In the genomic region with DNA sequence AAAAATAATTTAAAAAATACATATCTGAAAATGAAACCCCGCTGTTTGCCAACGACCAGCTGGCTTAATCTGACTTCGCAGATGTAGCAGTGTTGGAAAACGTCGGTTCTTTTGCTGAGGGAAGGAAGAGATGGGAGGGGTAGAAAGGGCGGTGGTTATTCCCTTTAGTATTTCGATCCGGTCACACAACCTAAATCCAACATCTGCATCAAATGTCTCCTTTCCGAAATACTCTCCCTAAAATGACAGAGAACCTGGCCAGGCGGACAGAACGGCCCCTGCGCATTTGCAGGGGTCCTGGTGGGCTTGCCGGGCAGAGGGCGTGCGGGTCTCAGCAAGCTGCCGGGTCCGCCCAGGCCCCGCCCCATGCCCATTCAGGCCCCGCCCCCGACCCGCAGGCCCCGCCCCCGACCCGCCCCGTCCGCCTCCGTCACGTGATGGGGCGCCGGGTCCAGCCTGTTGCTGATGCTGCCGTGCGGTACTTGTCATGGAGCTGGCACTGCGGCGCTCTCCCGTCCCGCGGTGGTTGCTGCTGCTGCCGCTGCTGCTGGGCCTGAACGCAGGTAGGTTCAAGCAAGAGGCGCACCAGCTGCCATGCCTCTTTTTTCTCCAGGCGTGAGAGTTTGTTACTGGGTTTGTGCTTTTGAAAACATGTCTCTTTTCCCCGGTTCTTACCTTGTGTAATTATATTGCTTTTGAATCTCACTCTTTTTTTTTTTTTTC, we compare ENCODE assay signal across 8 cellular contexts. TPM values are rescaled to one million over a fixed set of nuclear protein-coding genes. Genes with fewer than 3 reads are reported as not detected.
DNase-seq lines count a peak whose midpoint lies in the region; ATAC-seq and TF ChIP-seq lines count a peak whose summit lies in the region.

A gene with protein sequence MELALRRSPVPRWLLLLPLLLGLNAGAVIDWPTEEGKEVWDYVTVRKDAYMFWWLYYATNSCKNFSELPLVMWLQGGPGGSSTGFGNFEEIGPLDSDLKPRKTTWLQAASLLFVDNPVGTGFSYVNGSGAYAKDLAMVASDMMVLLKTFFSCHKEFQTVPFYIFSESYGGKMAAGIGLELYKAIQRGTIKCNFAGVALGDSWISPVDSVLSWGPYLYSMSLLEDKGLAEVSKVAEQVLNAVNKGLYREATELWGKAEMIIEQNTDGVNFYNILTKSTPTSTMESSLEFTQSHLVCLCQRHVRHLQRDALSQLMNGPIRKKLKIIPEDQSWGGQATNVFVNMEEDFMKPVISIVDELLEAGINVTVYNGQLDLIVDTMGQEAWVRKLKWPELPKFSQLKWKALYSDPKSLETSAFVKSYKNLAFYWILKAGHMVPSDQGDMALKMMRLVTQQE (plus strand): TSS at position 459 of the 723 bp plus-strand sequence. CDS start 29 bp downstream, at position 488.

- peak within 1 kb of the TSS; percentile 91 for H3K4me3 Mint-ChIP-seq in neural crest cell

- TF ChIP-seq CTCF in RWPE2 (IDR thresholded peaks at IDR 0.05; ENCODE audit: poor library complexity, severe bottlenecking): no peak
- no peak for TF ChIP-seq CTCF in fibroblast of villous mesenchyme (IDR thresholded peaks at IDR 0.05; ENCODE audit: insufficient read depth, low read depth, low read length)
- TF ChIP-seq CTCF in neural crest cell (conservative IDR thresholded peaks at IDR 0.05): peak; percentile 5
- TF ChIP-seq CTCF in stomach (IDR thresholded peaks at IDR 0.05): no peak

- H3K9ac ChIP-seq in Karpas-422 (ENCODE audit: low read length): peak within 1 kb of the TSS; percentile 75

- peaks cover 22% of the 10 kb centered on the region for H3K27me3 Mint-ChIP-seq in neural crest cell (ENCODE audit: low read depth)

- H3K36me3 Mint-ChIP-seq in neural crest cell (ENCODE audit: low read depth): no peaks in the 10 kb centered on the region

- peak; percentile 71 for ATAC-seq in GM21737 (IDR thresholded peaks at IDR 0.05; ENCODE audit: unreplicated experiment)
- peak; percentile 80 for ATAC-seq in RWPE2 (ENCODE audit: low read depth)

- H4K20me1 ChIP-seq in Karpas-422 (ENCODE audit: insufficient read depth, low read depth, low read length): no peaks in the 10 kb centered on the region

- H3K27me3 ChIP-seq in Karpas-422 (ENCODE audit: low read length) (no peaks in the 10 kb centered on the region), RWPE2 (ENCODE audit: insufficient read depth, poor library complexity, severe bottlenecking) (no peaks in the 10 kb centered on the region), stomach (no peaks in the 10 kb centered on the region)

- H3K79me2 ChIP-seq in Karpas-422 (ENCODE audit: low read length): no peaks in the 10 kb centered on the region

- peaks cover 36% of the 10 kb centered on the region for H3K4me1 Mint-ChIP-seq in neural crest cell

- peak in 1 of 4 donors; percentile 64 for TF ChIP-seq POLR2A in stomach (IDR thresholded peaks at IDR 0.05)

- H3K9me2 ChIP-seq in Karpas-422 (replicated peaks; ENCODE audit: insufficient read depth, low read length): no peaks in the 10 kb centered on the region

- H3K27ac ChIP-seq in Karpas-422 (ENCODE audit: low read length) (no peak within 1 kb of the TSS), RWPE2 (ENCODE audit: poor library complexity, severe bottlenecking) (no peak within 1 kb of the TSS), stomach (peak within 1 kb of the TSS; percentile 48 to 84 (median 73))

- H2AFZ ChIP-seq in Karpas-422 (ENCODE audit: low read length): peak within 1 kb of the TSS; percentile 88

- WGBS in stomach, 5 donors: 0 to 1% (median 1%) methylated on average over 26 to 42 of the region's 42 CpGs

- no peaks in the 10 kb centered on the region for H3K9me3 ChIP-seq in Karpas-422 (ENCODE audit: low read length)
- H3K9me3 ChIP-seq in RWPE2 (ENCODE audit: severe bottlenecking): no peaks in the 10 kb centered on the region
- no peaks in the 10 kb centered on the region for H3K9me3 ChIP-seq in stomach

- peaks cover 2% of the 10 kb centered on the region for H3K9me3 Mint-ChIP-seq in neural crest cell

- H3K4me1 ChIP-seq in Karpas-422 (ENCODE audit: low read length) (peaks cover 21% of the 10 kb centered on the region), RWPE2 (ENCODE audit: insufficient read depth, poor library complexity, severe bottlenecking) (peaks cover 34% of the 10 kb centered on the region), stomach (peaks cover 11 to 26% (median 19%) of the 10 kb centered on the region in 4 donors)

- peak within 1 kb of the TSS; percentile 1 for H3K27ac Mint-ChIP-seq in neural crest cell (ENCODE audit: unreplicated experiment)

- H3K4me3 ChIP-seq in Karpas-422 (ENCODE audit: low read length) (peak within 1 kb of the TSS; percentile 81), RWPE2 (ENCODE audit: severe bottlenecking) (peak within 1 kb of the TSS; percentile 48), fibroblast of villous mesenchyme (ENCODE audit: low read depth, low read length) (peak within 1 kb of the TSS; percentile 81), stomach (peak within 1 kb of the TSS; percentile 55 to 66 (median 60))

- H3K36me3 ChIP-seq in Karpas-422 (ENCODE audit: insufficient read depth, low read length) (no peaks in the 10 kb centered on the region), RWPE2 (ENCODE audit: low read depth) (0 out of 2 replicates have a peak, but pooled peaks cover 5% of the 10 kb centered on the region), stomach (peaks cover 0 to 20% (median 10%) of the 10 kb centered on the region in 4 donors)

- TF ChIP-seq EP300 in stomach (IDR thresholded peaks at IDR 0.05): no peak

- intact Hi-C loops in stomach (cut with DNase I; ENCODE audit: low total_unique reads): no loop called here

- DNase-seq in DMS153 treated with DMSO at 0.1 percent for 48 hours (lab: John Stamatoyannopoulos, UW; ENCODE audit: unreplicated experiment) (peak; percentile 65), Karpas-422 (peak; percentile 90), RWPE2 (ENCODE audit: low spot score) (peak; percentile 87), fibroblast of villous mesenchyme (ENCODE audit: low read depth) (peak; percentile 77), neural crest cell (ENCODE audit: low read depth, low spot score) (peak; percentile 66), stomach (peak; percentile 87)
- peak; percentile 81 for DNase-seq in activated effector memory CD4-positive, alpha-beta T cell treated with Interleukin-2 at 50 U/mL for 16 hours

- H3K4me2 ChIP-seq in Karpas-422 (ENCODE audit: low read depth, low read length, poor library complexity, severe bottlenecking): peak within 1 kb of the TSS; percentile 87

RNA-seq across cellular contexts. Expression of the gene that starts here (rescaled TPM):
- 22.2 and 25.8 TPM in 2 replicates for total RNA-seq in Karpas-422 (2014; rRNA removed; shearing (Covaris generic); ENCODE audit: low replicate concordance)
- total RNA-seq in fibroblast of villous mesenchyme (33.2 and 36.7 TPM in 2 replicates), neural crest cell (24.6 and 26.9 TPM in 2 replicates), stomach (10 to 100 TPM in 4 of 5 donors, 1 to 10 TPM in 1; 6.7 to 51.9 (median 46.0) TPM)
- polyA plus RNA-seq in stomach: 10 to 100 TPM; 24.1 to 74.9 (median 25.7) TPM

Comparison
In these comparisons a context has a peak if more than half of its experiments do, and no peak if none do; other contexts are left out.
1. H3K27ac ChIP-seq: peak in stomach (5 of 5); none in Karpas-422 (single experiment) and RWPE2 (single experiment).
2. Peak in every context shown above with its lines, with median percentiles within 50 percentile points of each other: DNase-seq and H3K4me3 ChIP-seq.